ENCODE assay signal across 15 cellular contexts in the genomic region with DNA sequence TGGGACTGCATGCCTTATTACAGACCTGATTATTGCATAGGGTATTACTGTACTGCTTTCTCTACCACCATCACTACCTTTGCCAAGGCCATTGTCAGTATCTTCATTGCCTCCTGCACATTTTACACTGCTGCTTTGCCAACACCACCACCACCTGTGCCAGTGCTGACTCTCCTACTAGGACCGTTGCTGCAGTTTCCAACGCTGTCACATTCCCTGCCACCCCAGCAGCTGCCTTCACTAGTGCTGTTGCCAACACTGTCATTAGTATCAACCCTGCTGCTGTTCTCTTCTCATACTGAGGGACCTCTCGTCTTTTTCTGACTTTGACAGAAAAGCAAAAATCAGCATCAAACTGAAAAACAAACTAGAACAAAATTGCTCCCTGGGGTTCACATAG.
"Had no signal": no experiment of that assay in that cellular context is flagged by ENCODE, and none has a peak within 500 bp of the region (broad histone marks: within the 10 kb centered on the region; RNA-seq: fewer than 3 reads in every experiment).

No MANE protein-coding gene starts in this region.

- H3K36me3 ChIP-seq: cardiac muscle cell, esophagus squamous epithelium, upper lobe of left lung had no signal

- ATAC-seq: activated T-cell treated with anti-CD3 and anti-CD28 coated beads, Interleukin-2, amount 50 U/mL, for 72 hours had no signal

- H3K4me3 ChIP-seq: cardiac muscle cell, esophagus squamous epithelium, lung, skin epidermis, testis, upper lobe of left lung had no signal

- H3K9me3 ChIP-seq: esophagus squamous epithelium, testis, upper lobe of left lung had no signal

- DNase-seq: activated CD4-positive, alpha-beta T cell treated with anti-CD3 and anti-CD28 coated beads, Interleukin-2, amount 50 U/mL, for 1 hour; activated CD4-positive, CD25-positive, alpha-beta regulatory T cell treated with anti-CD3 and anti-CD28 coated beads, Interleukin-2, amount 50 U/mL, for 72 hours; activated effector memory CD4-positive, alpha-beta T cell treated with anti-CD3 and anti-CD28 coated beads, Interleukin-2, amount 50 U/mL, for 16 hours; activated T-cell treated with anti-CD3 and anti-CD28 coated beads, Interleukin-2, amount 50 U/mL, for 72 hours; dermis blood vessel endothelial cell; effector memory CD4-positive, alpha-beta T cell; esophagus squamous epithelium; SW 1271; T-helper 2 cell; testis; upper lobe of left lung had no signal

- H3K27ac ChIP-seq: cardiac muscle cell, esophagus squamous epithelium, skin epidermis, testis, upper lobe of left lung, VCaP had no signal

- H3K4me1 ChIP-seq: esophagus squamous epithelium, testis, upper lobe of left lung had no signal

- H3K27me3 ChIP-seq: cardiac muscle cell, esophagus squamous epithelium, testis, upper lobe of left lung had no signal
